In the genomic region with DNA sequence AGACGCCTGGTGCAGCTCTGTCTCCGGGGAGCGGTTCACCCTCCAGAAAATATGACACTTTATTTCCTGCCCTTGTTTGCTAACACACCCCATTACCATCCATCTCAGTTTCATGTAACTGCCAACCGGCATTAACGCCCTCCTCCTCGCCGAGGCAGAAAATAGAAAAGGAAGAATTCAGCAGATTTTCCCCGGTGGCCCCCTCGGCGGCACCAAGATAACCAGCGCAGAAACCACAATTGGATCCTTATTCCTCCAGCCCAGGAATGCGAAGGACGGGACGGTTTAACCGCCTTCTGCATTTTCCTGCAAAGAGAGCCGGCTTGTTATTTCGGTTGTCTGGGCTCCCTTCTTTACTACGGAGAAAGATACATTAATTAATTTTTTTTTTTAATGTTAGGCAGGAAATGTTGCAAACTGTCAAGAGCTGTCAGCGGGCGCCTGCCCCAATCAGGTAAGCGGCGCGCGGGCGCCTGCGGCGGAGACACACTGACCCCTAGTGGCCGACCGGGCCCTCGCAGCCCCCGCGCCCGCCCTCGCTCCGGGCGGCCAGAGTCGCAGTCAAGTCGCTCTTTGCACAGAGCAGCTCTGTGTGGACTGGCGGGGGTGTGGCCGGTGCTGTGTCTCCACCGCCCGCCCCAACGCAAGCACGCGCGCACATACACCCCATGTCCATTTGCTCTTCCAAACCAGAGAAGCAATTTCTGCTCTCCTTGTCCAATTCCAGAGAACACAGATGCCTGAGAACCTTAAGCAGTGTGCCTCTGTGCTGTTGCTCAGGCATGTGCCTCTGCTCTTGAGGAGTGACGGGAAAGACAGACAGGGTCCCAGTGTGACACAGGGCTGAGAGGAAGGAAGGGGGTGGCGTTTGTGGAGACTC, we compare ENCODE assay signal across 1 cellular context.
A peak's percentile ranks its signal among the peaks of the same experiment; 100 is the strongest.
TF ChIP-seq lines count a peak whose summit lies in the region.

No MANE protein-coding gene starts in this region.

TF ChIP-seq in HepG2, 621 proteins besides CTCF, POLR2A, EP300 and RAD21 (continues in another document):
- peak; percentile 57; the same call in 1 of the 2 replicates for TF ChIP-seq RXRA (CRISPR knock-in tag; IDR thresholded peaks at IDR 0.05)
- TF ChIP-seq ZNF792 (CRISPR knock-in tag; IDR thresholded peaks at IDR 0.05): 0 out of 2 replicates have a peak, but pooled peaks have one; percentile 52
- no peak for TF ChIP-seq XBP1 (CRISPR knock-in tag; IDR thresholded peaks at IDR 0.05)
- TF ChIP-seq CBFB (CRISPR knock-in tag; IDR thresholded peaks at IDR 0.05): peak; percentile 59; the same call in 1 of the 2 replicates
- TF ChIP-seq, protein P1, sequence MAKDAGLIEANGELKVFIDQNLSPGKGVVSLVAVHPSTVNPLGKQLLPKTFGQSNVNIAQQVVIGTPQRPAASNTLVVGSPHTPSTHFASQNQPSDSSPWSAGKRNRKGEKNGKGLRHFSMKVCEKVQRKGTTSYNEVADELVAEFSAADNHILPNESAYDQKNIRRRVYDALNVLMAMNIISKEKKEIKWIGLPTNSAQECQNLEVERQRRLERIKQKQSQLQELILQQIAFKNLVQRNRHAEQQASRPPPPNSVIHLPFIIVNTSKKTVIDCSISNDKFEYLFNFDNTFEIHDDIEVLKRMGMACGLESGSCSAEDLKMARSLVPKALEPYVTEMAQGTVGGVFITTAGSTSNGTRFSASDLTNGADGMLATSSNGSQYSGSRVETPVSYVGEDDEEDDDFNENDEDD (CRISPR knock-in tag; IDR thresholded peaks at IDR 0.05; ENCODE audit: borderline replicate concordance): peak; percentile 64; the same call in 1 of the 2 replicates
- TF ChIP-seq ZNF678 (CRISPR knock-in tag; IDR thresholded peaks at IDR 0.05): no peak
- peak; percentile 65; the same call in 1 of the 3 replicates for TF ChIP-seq MXI1 (IDR thresholded peaks at IDR 0.05; ENCODE audit: borderline replicate concordance, low read depth, low read length)
- TF ChIP-seq, protein P2, sequence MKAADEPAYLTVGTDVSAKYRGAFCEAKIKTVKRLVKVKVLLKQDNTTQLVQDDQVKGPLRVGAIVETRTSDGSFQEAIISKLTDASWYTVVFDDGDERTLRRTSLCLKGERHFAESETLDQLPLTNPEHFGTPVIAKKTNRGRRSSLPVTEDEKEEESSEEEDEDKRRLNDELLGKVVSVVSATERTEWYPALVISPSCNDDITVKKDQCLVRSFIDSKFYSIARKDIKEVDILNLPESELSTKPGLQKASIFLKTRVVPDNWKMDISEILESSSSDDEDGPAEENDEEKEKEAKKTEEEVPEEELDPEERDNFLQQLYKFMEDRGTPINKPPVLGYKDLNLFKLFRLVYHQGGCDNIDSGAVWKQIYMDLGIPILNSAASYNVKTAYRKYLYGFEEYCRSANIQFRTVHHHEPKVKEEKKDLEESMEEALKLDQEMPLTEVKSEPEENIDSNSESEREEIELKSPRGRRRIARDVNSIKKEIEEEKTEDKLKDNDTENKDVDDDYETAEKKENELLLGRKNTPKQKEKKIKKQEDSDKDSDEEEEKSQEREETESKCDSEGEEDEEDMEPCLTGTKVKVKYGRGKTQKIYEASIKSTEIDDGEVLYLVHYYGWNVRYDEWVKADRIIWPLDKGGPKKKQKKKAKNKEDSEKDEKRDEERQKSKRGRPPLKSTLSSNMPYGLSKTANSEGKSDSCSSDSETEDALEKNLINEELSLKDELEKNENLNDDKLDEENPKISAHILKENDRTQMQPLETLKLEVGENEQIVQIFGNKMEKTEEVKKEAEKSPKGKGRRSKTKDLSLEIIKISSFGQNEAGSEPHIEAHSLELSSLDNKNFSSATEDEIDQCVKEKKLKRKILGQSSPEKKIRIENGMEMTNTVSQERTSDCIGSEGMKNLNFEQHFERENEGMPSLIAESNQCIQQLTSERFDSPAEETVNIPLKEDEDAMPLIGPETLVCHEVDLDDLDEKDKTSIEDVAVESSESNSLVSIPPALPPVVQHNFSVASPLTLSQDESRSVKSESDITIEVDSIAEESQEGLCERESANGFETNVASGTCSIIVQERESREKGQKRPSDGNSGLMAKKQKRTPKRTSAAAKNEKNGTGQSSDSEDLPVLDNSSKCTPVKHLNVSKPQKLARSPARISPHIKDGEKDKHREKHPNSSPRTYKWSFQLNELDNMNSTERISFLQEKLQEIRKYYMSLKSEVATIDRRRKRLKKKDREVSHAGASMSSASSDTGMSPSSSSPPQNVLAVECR (CRISPR knock-in tag; IDR thresholded peaks at IDR 0.05; ENCODE audit: borderline replicate concordance): peak; percentile 65; the same call in 1 of the 2 replicates
- TF ChIP-seq ZNF432 (CRISPR knock-in tag; IDR thresholded peaks at IDR 0.05; ENCODE audit: borderline replicate concordance): no peak
- peak; percentile 48; the same call in 1 of the 2 replicates for TF ChIP-seq ZNF547 (CRISPR knock-in tag; IDR thresholded peaks at IDR 0.05)
- peak; percentile 68 for TF ChIP-seq ZNF772 (CRISPR knock-in tag; IDR thresholded peaks at IDR 0.05)
- no peak for TF ChIP-seq ZNF816 (CRISPR knock-in tag; IDR thresholded peaks at IDR 0.05; ENCODE audit: borderline replicate concordance)
- TF ChIP-seq, protein P3, sequence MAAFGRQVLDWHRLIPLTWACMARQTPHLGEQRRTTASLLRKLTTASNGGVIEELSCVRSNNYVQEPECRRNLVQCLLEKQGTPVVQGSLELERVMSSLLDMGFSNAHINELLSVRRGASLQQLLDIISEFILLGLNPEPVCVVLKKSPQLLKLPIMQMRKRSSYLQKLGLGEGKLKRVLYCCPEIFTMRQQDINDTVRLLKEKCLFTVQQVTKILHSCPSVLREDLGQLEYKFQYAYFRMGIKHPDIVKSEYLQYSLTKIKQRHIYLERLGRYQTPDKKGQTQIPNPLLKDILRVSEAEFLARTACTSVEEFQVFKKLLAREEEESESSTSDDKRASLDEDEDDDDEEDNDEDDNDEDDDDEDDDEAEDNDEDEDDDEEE (CRISPR knock-in tag; IDR thresholded peaks at IDR 0.05): peak; percentile 80; the same call in 1 of the 2 replicates
- TF ChIP-seq, protein P4, sequence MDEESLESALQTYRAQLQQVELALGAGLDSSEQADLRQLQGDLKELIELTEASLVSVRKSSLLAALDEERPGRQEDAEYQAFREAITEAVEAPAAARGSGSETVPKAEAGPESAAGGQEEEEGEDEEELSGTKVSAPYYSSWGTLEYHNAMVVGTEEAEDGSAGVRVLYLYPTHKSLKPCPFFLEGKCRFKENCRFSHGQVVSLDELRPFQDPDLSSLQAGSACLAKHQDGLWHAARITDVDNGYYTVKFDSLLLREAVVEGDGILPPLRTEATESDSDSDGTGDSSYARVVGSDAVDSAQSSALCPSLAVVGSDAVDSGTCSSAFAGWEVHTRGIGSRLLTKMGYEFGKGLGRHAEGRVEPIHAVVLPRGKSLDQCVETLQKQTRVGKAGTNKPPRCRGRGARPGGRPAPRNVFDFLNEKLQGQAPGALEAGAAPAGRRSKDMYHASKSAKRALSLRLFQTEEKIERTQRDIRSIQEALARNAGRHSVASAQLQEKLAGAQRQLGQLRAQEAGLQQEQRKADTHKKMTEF (CRISPR knock-in tag; IDR thresholded peaks at IDR 0.05): peak; percentile 73
- TF ChIP-seq, protein P5, sequence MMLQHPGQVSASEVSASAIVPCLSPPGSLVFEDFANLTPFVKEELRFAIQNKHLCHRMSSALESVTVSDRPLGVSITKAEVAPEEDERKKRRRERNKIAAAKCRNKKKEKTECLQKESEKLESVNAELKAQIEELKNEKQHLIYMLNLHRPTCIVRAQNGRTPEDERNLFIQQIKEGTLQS (CRISPR knock-in tag; IDR thresholded peaks at IDR 0.05): peak; percentile 11; the same call in 1 of the 2 replicates
- TF ChIP-seq KLF12 (CRISPR knock-in tag; IDR thresholded peaks at IDR 0.05; ENCODE audit: borderline replicate concordance): peak; percentile 51; the same call in 1 of the 2 replicates
- TF ChIP-seq ZNF292 (CRISPR knock-in tag; IDR thresholded peaks at IDR 0.05; ENCODE audit: borderline replicate concordance, low read depth): 0 out of 2 replicates have a peak, but pooled peaks have one; percentile 30
- TF ChIP-seq ZNF709 (CRISPR knock-in tag; IDR thresholded peaks at IDR 0.05): no peak
- TF ChIP-seq, protein P6, sequence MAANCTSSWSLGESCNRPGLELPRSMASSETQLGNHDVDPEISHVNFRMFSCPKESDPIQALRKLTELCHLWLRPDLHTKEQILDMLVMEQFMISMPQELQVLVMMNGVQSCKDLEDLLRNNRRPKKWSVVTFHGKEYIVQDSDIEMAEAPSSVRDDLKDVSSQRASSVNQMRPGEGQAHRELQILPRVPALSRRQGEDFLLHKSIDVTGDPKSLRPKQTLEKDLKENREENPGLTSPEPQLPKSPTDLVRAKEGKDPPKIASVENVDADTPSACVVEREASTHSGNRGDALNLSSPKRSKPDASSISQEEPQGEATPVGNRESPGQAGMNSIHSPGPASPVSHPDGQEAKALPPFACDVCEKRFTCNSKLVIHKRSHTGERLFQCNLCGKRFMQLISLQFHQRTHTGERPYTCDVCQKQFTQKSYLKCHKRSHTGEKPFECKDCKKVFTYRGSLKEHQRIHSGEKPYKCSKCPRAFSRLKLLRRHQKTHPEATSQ (CRISPR knock-in tag; IDR thresholded peaks at IDR 0.05; ENCODE audit: borderline replicate concordance): no peak
- 0 out of 2 replicates have a peak, but pooled peaks have one; percentile 44 for TF ChIP-seq KLF11 (CRISPR knock-in tag; IDR thresholded peaks at IDR 0.05)
- TF ChIP-seq, protein P7, sequence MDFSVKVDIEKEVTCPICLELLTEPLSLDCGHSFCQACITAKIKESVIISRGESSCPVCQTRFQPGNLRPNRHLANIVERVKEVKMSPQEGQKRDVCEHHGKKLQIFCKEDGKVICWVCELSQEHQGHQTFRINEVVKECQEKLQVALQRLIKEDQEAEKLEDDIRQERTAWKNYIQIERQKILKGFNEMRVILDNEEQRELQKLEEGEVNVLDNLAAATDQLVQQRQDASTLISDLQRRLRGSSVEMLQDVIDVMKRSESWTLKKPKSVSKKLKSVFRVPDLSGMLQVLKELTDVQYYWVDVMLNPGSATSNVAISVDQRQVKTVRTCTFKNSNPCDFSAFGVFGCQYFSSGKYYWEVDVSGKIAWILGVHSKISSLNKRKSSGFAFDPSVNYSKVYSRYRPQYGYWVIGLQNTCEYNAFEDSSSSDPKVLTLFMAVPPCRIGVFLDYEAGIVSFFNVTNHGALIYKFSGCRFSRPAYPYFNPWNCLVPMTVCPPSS (IDR thresholded peaks at IDR 0.05): no peak
- peak; percentile 89; the same call in 1 of the 2 replicates for TF ChIP-seq KDM3A (CRISPR knock-in tag; IDR thresholded peaks at IDR 0.05; ENCODE audit: low read depth)
- TF ChIP-seq ZIK1 (CRISPR knock-in tag; IDR thresholded peaks at IDR 0.05; ENCODE audit: borderline replicate concordance, low read depth): no peak
- TF ChIP-seq ATF7 (IDR thresholded peaks at IDR 0.05): no peak
- TF ChIP-seq ATF7 (CRISPR knock-in tag; IDR thresholded peaks at IDR 0.05): no peak
- 0 out of 2 replicates have a peak, but pooled peaks have one; percentile 48 for TF ChIP-seq WIZ (CRISPR knock-in tag; IDR thresholded peaks at IDR 0.05)
- no peak for TF ChIP-seq ZFP36L2 (CRISPR knock-in tag; IDR thresholded peaks at IDR 0.05)
- peak; percentile 26; the same call in 1 of the 2 replicates for TF ChIP-seq NRL (CRISPR knock-in tag; IDR thresholded peaks at IDR 0.05; ENCODE audit: borderline replicate concordance)
- TF ChIP-seq SIX1 (CRISPR knock-in tag; IDR thresholded peaks at IDR 0.05; ENCODE audit: borderline replicate concordance): no peak
- peak; percentile 47; the same call in 1 of the 2 replicates for TF ChIP-seq ZNF614 (CRISPR knock-in tag; IDR thresholded peaks at IDR 0.05; ENCODE audit: borderline replicate concordance)
- TF ChIP-seq FOXA1 (IDR thresholded peaks at IDR 0.05): no peak
- TF ChIP-seq FOXA1 (CRISPR knock-in tag; IDR thresholded peaks at IDR 0.05): peak; percentile 5; the same call in 1 of the 2 replicates
- TF ChIP-seq REPIN1 (CRISPR knock-in tag; IDR thresholded peaks at IDR 0.05; ENCODE audit: borderline replicate concordance, low read depth): peak; percentile 61; the same call in 1 of the 2 replicates
- peak; percentile 59; the same call in 1 of the 2 replicates for TF ChIP-seq FOXC1 (CRISPR knock-in tag; IDR thresholded peaks at IDR 0.05; ENCODE audit: borderline replicate concordance)
- TF ChIP-seq RNF2 (conservative IDR thresholded peaks at IDR 0.05; ENCODE audit: low read depth): 0 out of 2 replicates have a peak, but pooled peaks have one; percentile 52
- TF ChIP-seq RFX5 (IDR thresholded peaks at IDR 0.05; ENCODE audit: low read depth, low read length): no peak
- TF ChIP-seq KMT2B (CRISPR knock-in tag; IDR thresholded peaks at IDR 0.05): 0 out of 2 replicates have a peak, but pooled peaks have one; percentile 22
- peak; percentile 59; the same call in 1 of the 2 replicates for TF ChIP-seq ZNF839 (CRISPR knock-in tag; IDR thresholded peaks at IDR 0.05; ENCODE audit: borderline replicate concordance)
- no peak for TF ChIP-seq ZNF496 (CRISPR knock-in tag; IDR thresholded peaks at IDR 0.05; ENCODE audit: insufficient replicate concordance)
- peak; percentile 74 for TF ChIP-seq TARDBP (CRISPR knock-in tag; IDR thresholded peaks at IDR 0.05)
- TF ChIP-seq, protein P8, sequence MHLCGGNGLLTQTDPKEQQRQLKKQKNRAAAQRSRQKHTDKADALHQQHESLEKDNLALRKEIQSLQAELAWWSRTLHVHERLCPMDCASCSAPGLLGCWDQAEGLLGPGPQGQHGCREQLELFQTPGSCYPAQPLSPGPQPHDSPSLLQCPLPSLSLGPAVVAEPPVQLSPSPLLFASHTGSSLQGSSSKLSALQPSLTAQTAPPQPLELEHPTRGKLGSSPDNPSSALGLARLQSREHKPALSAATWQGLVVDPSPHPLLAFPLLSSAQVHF (CRISPR knock-in tag; IDR thresholded peaks at IDR 0.05): no peak
- peak; percentile 30; the same call in 1 of the 2 replicates for TF ChIP-seq POGZ (CRISPR knock-in tag; IDR thresholded peaks at IDR 0.05)
- TF ChIP-seq, protein P9, sequence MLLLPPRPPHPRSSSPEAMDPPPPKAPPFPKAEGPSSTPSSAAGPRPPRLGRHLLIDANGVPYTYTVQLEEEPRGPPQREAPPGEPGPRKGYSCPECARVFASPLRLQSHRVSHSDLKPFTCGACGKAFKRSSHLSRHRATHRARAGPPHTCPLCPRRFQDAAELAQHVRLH (CRISPR knock-in tag; IDR thresholded peaks at IDR 0.05; ENCODE audit: borderline replicate concordance, low read depth): peak; percentile 76; the same call in 1 of the 2 replicates
- no peak for TF ChIP-seq ZNF530 (CRISPR knock-in tag; IDR thresholded peaks at IDR 0.05; ENCODE audit: low read depth)
- TF ChIP-seq, protein P10, sequence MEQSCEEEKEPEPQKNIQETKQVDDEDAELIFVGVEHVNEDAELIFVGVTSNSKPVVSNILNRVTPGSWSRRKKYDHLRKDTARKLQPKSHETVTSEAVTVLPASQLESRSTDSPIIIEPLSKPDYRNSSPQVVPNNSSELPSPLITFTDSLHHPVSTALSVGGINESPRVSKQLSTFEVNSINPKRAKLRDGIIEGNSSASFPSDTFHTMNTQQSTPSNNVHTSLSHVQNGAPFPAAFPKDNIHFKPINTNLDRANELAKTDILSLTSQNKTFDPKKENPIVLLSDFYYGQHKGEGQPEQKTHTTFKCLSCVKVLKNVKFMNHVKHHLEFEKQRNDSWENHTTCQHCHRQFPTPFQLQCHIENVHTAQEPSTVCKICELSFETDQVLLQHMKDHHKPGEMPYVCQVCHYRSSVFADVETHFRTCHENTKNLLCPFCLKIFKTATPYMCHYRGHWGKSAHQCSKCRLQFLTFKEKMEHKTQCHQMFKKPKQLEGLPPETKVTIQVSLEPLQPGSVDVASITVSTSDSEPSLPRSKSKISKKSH (CRISPR knock-in tag; IDR thresholded peaks at IDR 0.05; ENCODE audit: borderline replicate concordance): 0 out of 2 replicates have a peak, but pooled peaks have one; percentile 52
- TF ChIP-seq ZNF768 (CRISPR knock-in tag; IDR thresholded peaks at IDR 0.05): peak; percentile 78; the same call in 1 of the 2 replicates
